ENCODE assay signal across 1 cellular context in genomic region chr10:72276421-72277339, GRCh38.
A peak's percentile ranks its signal among the peaks of the same experiment; 100 is the strongest.
TF ChIP-seq lines count a peak whose summit lies in the region.

No MANE protein-coding gene starts in this region.

TF ChIP-seq in HepG2, 621 proteins besides CTCF, POLR2A, EP300 and RAD21 (continued from another document and continues in another):
- TF ChIP-seq ZNF318 (CRISPR knock-in tag; IDR thresholded peaks at IDR 0.05) (peak; percentile 81; the same call in 1 of the 2 replicates), DPF2 (CRISPR knock-in tag; IDR thresholded peaks at IDR 0.05; ENCODE audit: borderline replicate concordance, low read depth) (0 out of 2 replicates have a peak, but pooled peaks have one; percentile 6), HNRNPLL (IDR thresholded peaks at IDR 0.05; ENCODE audit: low read depth, low read length, poor library complexity, severe bottlenecking) (no peak), SUZ12 (IDR thresholded peaks at IDR 0.05; ENCODE audit: low read depth, low read length) (no peak), ZNF646 (CRISPR knock-in tag; IDR thresholded peaks at IDR 0.05) (no peak), MZF1 (CRISPR knock-in tag; IDR thresholded peaks at IDR 0.05; ENCODE audit: borderline replicate concordance) (no peak), ZNF770 (CRISPR knock-in tag; IDR thresholded peaks at IDR 0.05) (no peak), ZNF281 (CRISPR knock-in tag; IDR thresholded peaks at IDR 0.05; ENCODE audit: borderline replicate concordance) (no peak), CHCHD3 (CRISPR knock-in tag; IDR thresholded peaks at IDR 0.05) (no peak), U2AF2 (IDR thresholded peaks at IDR 0.05; ENCODE audit: low read depth, low read length) (no peak), SRF (IDR thresholded peaks at IDR 0.05; ENCODE audit: low read depth, low read length) (no peak), CBX1 (IDR thresholded peaks at IDR 0.05; ENCODE audit: low read depth) (peak; percentile 41), ZMYM4 (CRISPR knock-in tag; IDR thresholded peaks at IDR 0.05) (peak; percentile 66; the same call in 1 of the 2 replicates), ZNF296 (CRISPR knock-in tag; conservative IDR thresholded peaks at IDR 0.05) (no peak), FIP1L1 (IDR thresholded peaks at IDR 0.05; ENCODE audit: borderline replicate concordance, insufficient read depth, low read depth, low read length) (peak; percentile 94), MYPOP (CRISPR knock-in tag; IDR thresholded peaks at IDR 0.05) (no peak; the same call in 1 of the 2 replicates), TFDP2 (CRISPR knock-in tag; IDR thresholded peaks at IDR 0.05) (no peak), KDM1A (CRISPR knock-in tag; IDR thresholded peaks at IDR 0.05) (no peak), WIZ (CRISPR knock-in tag; IDR thresholded peaks at IDR 0.05) (no peak), ZBED4 (CRISPR knock-in tag; IDR thresholded peaks at IDR 0.05; ENCODE audit: borderline replicate concordance) (peak; percentile 71), IRF9 (CRISPR knock-in tag; IDR thresholded peaks at IDR 0.05; ENCODE audit: borderline replicate concordance) (no peak), ZNF431 (CRISPR knock-in tag; IDR thresholded peaks at IDR 0.05; ENCODE audit: borderline replicate concordance, low read depth) (0 out of 2 replicates have a peak, but pooled peaks have one; percentile 46)
